ENCODE assay signal across 8 cellular contexts in genomic region chr2:64260093-64260808, GRCh38.
DNase-seq lines count a peak whose midpoint lies in the region; ATAC-seq, FAIRE-seq and TF ChIP-seq lines count a peak whose summit lies in the region.

No MANE protein-coding gene starts in this region.

- no peaks in the 10 kb centered on the region for H3K9me1 ChIP-seq in endothelial cell of umbilical vein (replicated peaks; ENCODE audit: control insufficient read depth, extremely low read depth, insufficient read depth, low read length)

- ATAC-seq in activated T-cell treated with anti-CD3 and anti-CD28 coated beads, Interleukin-2, amount 50 U/mL, for 4 hours: no peak
- ATAC-seq in left lobe of liver (no peak), pancreas (no peak)

- H3K9me2 ChIP-seq in MM.1S (replicated peaks; ENCODE audit: insufficient read depth, low read length): no peaks in the 10 kb centered on the region

- H3K9me3 ChIP-seq in MM.1S (replicated peaks; ENCODE audit: insufficient read depth, low read length) (no peaks in the 10 kb centered on the region), endothelial cell of umbilical vein (replicated peaks; ENCODE audit: control insufficient read depth, insufficient read depth, low read length) (no peaks in the 10 kb centered on the region), pancreas (no peaks in the 10 kb centered on the region)

- POLR2A ChIA-PET in endothelial cell of umbilical vein (lab: Charles Lee): interaction anchor here (1.2 kb wide), 1 partner anchor 13 kb away, joined by 4 read pairs; no protein-coding TSS in a partner anchor

- DNase-seq in activated T-cell treated with anti-CD3 and anti-CD28 coated beads, Interleukin-2, amount 50 U/mL, for 4 hours: no peak
- DNase-seq in activated T-cell treated with anti-CD3 and anti-CD28 coated beads, Interleukin-2, amount 50 U/mL, for 48 hours: no peak
- DNase-seq in MM.1S (no peak), endothelial cell of umbilical vein (ENCODE audit: low read depth, low spot score) (no peak), substantia nigra (lab: John Stamatoyannopoulos, UW) (no peak), NCI-H128 (lab: John Stamatoyannopoulos, UW; ENCODE audit: unreplicated experiment) (no peak), left lobe of liver (ENCODE audit: low spot score) (no peak), pancreas (no peak)

- intact Hi-C loops in endothelial cell of umbilical vein (cut with micrococcal nuclease) (no loop called here), pancreas (cut with DNase I) (no loop called here)

- no peaks in the 10 kb centered on the region for H3K27me3 Mint-ChIP-seq in activated T-cell treated with anti-CD3 and anti-CD28 coated beads, Interleukin-2, amount 50 U/mL, for 4 hours (ENCODE audit: low read depth)

- peak overlapping the region; percentile 56 for H2AFZ ChIP-seq in MM.1S (ENCODE audit: low read length)
- H2AFZ ChIP-seq in endothelial cell of umbilical vein (ENCODE audit: low read depth, low read length): peak overlapping the region; percentile 85

- H3K4me1 ChIP-seq in MM.1S (ENCODE audit: low read length) (peaks cover 44% of the 10 kb centered on the region), endothelial cell of umbilical vein (ENCODE audit: control insufficient read depth, extremely low read depth, insufficient read depth, low read length) (peaks cover 44% of the 10 kb centered on the region), pancreas (peaks cover 0 to 10% (median 0%) of the 10 kb centered on the region in 3 donors)

- CTCF ChIA-PET in endothelial cell of umbilical vein (lab: Charles Lee): interaction anchor here (0.6 to 1.5 kb wide), 5 partner anchors 9 to 223 kb away, joined by 3 to 18 read pairs (median 4); no protein-coding TSS in a partner anchor

- peak overlapping the region; percentile 32 for H3K4me3 ChIP-seq in MM.1S (ENCODE audit: low read length)
- H3K4me3 ChIP-seq in endothelial cell of umbilical vein (replicated peaks in 1 of 3; ENCODE audit: insufficient read depth in 1 of 3, low read depth in 1 of 3, low read length in 3 of 3): peak overlapping the region in 1 of 3 experiments; percentile 2
- no peak overlapping the region for H3K4me3 ChIP-seq in pancreas

- H3K4me2 ChIP-seq in MM.1S (ENCODE audit: low read depth, low read length) (peak overlapping the region; percentile 80), endothelial cell of umbilical vein (ENCODE audit: insufficient read depth, low read length) (peak overlapping the region; percentile 83)

- no peaks in the 10 kb centered on the region for H3K36me3 Mint-ChIP-seq in activated T-cell treated with anti-CD3 and anti-CD28 coated beads, Interleukin-2, amount 50 U/mL, for 4 hours (ENCODE audit: insufficient read depth)

- dilution Hi-C loops in endothelial cell of umbilical vein (cut with MboI; ENCODE audit: extremely low pct_ligation_motif_present, low sequenced_read_pairs): no loop called here

- 88 to 95% methylated on average over 6 of the region's 6 CpGs for WGBS in pancreas, 2 donors

- peak overlapping the region; percentile 61 for H3K4me3 Mint-ChIP-seq in activated T-cell treated with anti-CD3 and anti-CD28 coated beads, Interleukin-2, amount 50 U/mL, for 4 hours

- H3K9ac ChIP-seq in MM.1S (ENCODE audit: low read length) (peak overlapping the region; percentile 55), endothelial cell of umbilical vein (replicated peaks; ENCODE audit: extremely low read depth, insufficient read depth, low read length) (peak overlapping the region; percentile 21)

- BruUV-seq in endothelial cell of umbilical vein (replicated peaks; lab: Mats Ljungman, UMichigan): no TSS peak

- H3F3A ChIP-seq in MM.1S (ENCODE audit: insufficient read depth, low read length): peaks cover 18% of the 10 kb centered on the region

- no peaks in the 10 kb centered on the region for H3K27me3 ChIP-seq in MM.1S (replicated peaks; ENCODE audit: insufficient read depth, low read length)
- no peaks in the 10 kb centered on the region for H3K27me3 ChIP-seq in endothelial cell of umbilical vein (ENCODE audit: control insufficient read depth in 2 of 2, insufficient read depth in 2 of 2, low read length in 2 of 2)
- no peaks in the 10 kb centered on the region for H3K27me3 ChIP-seq in pancreas

- no peak for TF ChIP-seq POLR2A in endothelial cell of umbilical vein (IDR thresholded peaks at IDR 0.05; ENCODE audit: low read depth, low read length)

- no peaks in the 10 kb centered on the region for H4K20me1 ChIP-seq in MM.1S (ENCODE audit: insufficient read depth, low read length)
- no peaks in the 10 kb centered on the region for H4K20me1 ChIP-seq in endothelial cell of umbilical vein (replicated peaks; ENCODE audit: control insufficient read depth, extremely low read depth, insufficient read depth, low read length)

- TF ChIP-seq CTCF in MM.1S (IDR thresholded peaks at IDR 0.05; ENCODE audit: low read length): no peak
- TF ChIP-seq CTCF in endothelial cell of umbilical vein (IDR thresholded peaks at IDR 0.05; ENCODE audit: extremely low read depth in 1 of 2, insufficient read depth in 1 of 2, low read depth in 1 of 2, low read length in 2 of 2): no peak
- TF ChIP-seq CTCF in pancreas (IDR thresholded peaks at IDR 0.05): no peak

- no peaks in the 10 kb centered on the region for H3K36me3 ChIP-seq in MM.1S (replicated peaks; ENCODE audit: insufficient read depth, low read length)
- no peaks in the 10 kb centered on the region for H3K36me3 ChIP-seq in endothelial cell of umbilical vein (ENCODE audit: control insufficient read depth in 2 of 2, extremely low read depth in 1 of 2, insufficient read depth in 2 of 2, low read length in 2 of 2)
- no peaks in the 10 kb centered on the region for H3K36me3 ChIP-seq in pancreas

- H3K9me3 Mint-ChIP-seq in activated T-cell treated with anti-CD3 and anti-CD28 coated beads, Interleukin-2, amount 50 U/mL, for 4 hours: no peaks in the 10 kb centered on the region

- FAIRE-seq in endothelial cell of umbilical vein (lab: Jason Lieb, UNC) (no peak), pancreas (lab: Jason Lieb, UNC) (no peak)

- H3K79me2 ChIP-seq in MM.1S (ENCODE audit: low read length) (no peaks in the 10 kb centered on the region), endothelial cell of umbilical vein (ENCODE audit: control insufficient read depth, insufficient read depth, low read length) (no peaks in the 10 kb centered on the region)

- H3K4me1 Mint-ChIP-seq in activated T-cell treated with anti-CD3 and anti-CD28 coated beads, Interleukin-2, amount 50 U/mL, for 4 hours (ENCODE audit: low read depth): peaks cover 8% of the 10 kb centered on the region

- peak overlapping the region; percentile 94 for H3K27ac ChIP-seq in MM.1S (ENCODE audit: low read length)
- H3K27ac ChIP-seq in endothelial cell of umbilical vein (ENCODE audit: insufficient read depth, low read depth, low read length): peak overlapping the region; percentile 99
- peak overlapping the region; percentile 52 for H3K27ac ChIP-seq in substantia nigra (ENCODE audit: low read depth, low read length, poor library complexity, severe bottlenecking)
- peak overlapping the region in 2 of 4 donors; percentile 41 to 60 for H3K27ac ChIP-seq in pancreas

TF ChIP-seq in endothelial cell of umbilical vein, 7 proteins besides CTCF, POLR2A, EP300 and RAD21:
- TF ChIP-seq POLR2AphosphoS5 (IDR thresholded peaks at IDR 0.05; ENCODE audit: insufficient read depth, low read depth, low read length) (no peak), MYC (IDR thresholded peaks at IDR 0.05; ENCODE audit: low read depth, low read length) (no peak), JUN (IDR thresholded peaks at IDR 0.05; ENCODE audit: borderline replicate concordance, insufficient read depth, insufficient read length, low read depth) (no peak), FOS (IDR thresholded peaks at IDR 0.05; ENCODE audit: borderline replicate concordance, insufficient read depth, low read length) (no peak), EZH2 (IDR thresholded peaks at IDR 0.05; ENCODE audit: borderline replicate concordance, low read depth, low read length, severe bottlenecking) (no peak), MAX (IDR thresholded peaks at IDR 0.05; ENCODE audit: insufficient read depth, insufficient read length) (no peak), GATA2 (IDR thresholded peaks at IDR 0.05; ENCODE audit: insufficient read depth, insufficient read length, low read depth, low read length) (no peak)
